ENCODE assay signal across 23 cellular contexts in genomic region chr15:56795400-56795983, GRCh38.
DNase-seq lines count a peak whose midpoint lies in the region; ATAC-seq and TF ChIP-seq lines count a peak whose summit lies in the region.
"Had no signal": no experiment of that assay in that cellular context is flagged by ENCODE, and none has a peak within 500 bp of the region (broad histone marks: within the 10 kb centered on the region; RNA-seq: fewer than 3 reads in every experiment).

No MANE protein-coding gene starts in this region.

- H3K36me3 ChIP-seq in esophagus muscularis mucosa, result no peaks in the 10 kb centered on the region
- no peaks in the 10 kb centered on the region for H3K36me3 ChIP-seq in aorta (ENCODE audit: control insufficient read depth in 1 of 2, insufficient read depth in 2 of 2, low read length in 1 of 2)
- no peaks in the 10 kb centered on the region for H3K36me3 ChIP-seq in breast epithelium

- WGBS in esophagus muscularis mucosa, result 65% methylated on average over 6 of the region's 6 CpGs
- WGBS in aorta, 2 donors, result 12 to 19% methylated on average over 6 of the region's 6 CpGs

- H3K9me3 ChIP-seq in esophagus muscularis mucosa (peaks cover 0 to 15% (median 5%) of the 10 kb centered on the region in 4 donors), aorta (ENCODE audit: control insufficient read depth, low read length) (no peaks in the 10 kb centered on the region), breast epithelium (no peaks in the 10 kb centered on the region)

- H3K4me3 ChIP-seq in esophagus muscularis mucosa (no peak overlapping the region), aorta (ENCODE audit: low read length in 2 of 2) (no peak overlapping the region), breast epithelium (no peak overlapping the region)
- H3K4me3 ChIP-seq: SK-N-MC had no signal

- ATAC-seq in Right ventricle myocardium superior (ENCODE audit: poor library complexity), result peak; percentile 55
- ATAC-seq in left ventricle myocardium superior, result no peak
- peak; percentile 86 for ATAC-seq in sciatic nerve
- peak; percentile 71 for ATAC-seq in aorta (ENCODE audit: low FRiP score)
- no peak for ATAC-seq in HG02870 (IDR thresholded peaks at IDR 0.05; ENCODE audit: unreplicated experiment)
- ATAC-seq: CD8-positive, alpha-beta T cell had no signal

- no peak for TF ChIP-seq EP300 in esophagus muscularis mucosa (IDR thresholded peaks at IDR 0.05)

- in situ Hi-C loops in KBM-7 (cut with MboI; ENCODE audit: low pct_unique_long_range_greater_than_20kb, low sequenced_read_pairs), result no loop called here

- H3K4me1 ChIP-seq in esophagus muscularis mucosa (peaks cover 13 to 23% (median 22%) of the 10 kb centered on the region in 4 donors), aorta (ENCODE audit: control insufficient read depth in 1 of 2, insufficient read depth in 2 of 2, low read length in 2 of 2) (peaks cover 2 to 3% of the 10 kb centered on the region in 2 donors), breast epithelium (no peaks in the 10 kb centered on the region)

- H3K27ac ChIP-seq in esophagus muscularis mucosa (replicated peaks in 1 of 4) (peak overlapping the region in 3 of 4 donors; percentile 30 to 61 (median 35)), aorta (ENCODE audit: low read depth in 1 of 2, low read length in 2 of 2) (no peak overlapping the region), breast epithelium (no peak overlapping the region)
- H3K27ac ChIP-seq: HL-60 had no signal

- DNase-seq in Right ventricle myocardium superior (peak; percentile 44), left ventricle myocardium superior (no peak), esophagus muscularis mucosa (ENCODE audit: extremely low spot score) (no peak), sciatic nerve (ENCODE audit: low spot score) (no peak), aorta (peak in 1 of 2 donors; percentile 55), KBM-7 (no peak), breast epithelium (ENCODE audit: low spot score in 2 of 2) (no peak)
- DNase-seq: 8988T; AML-193; C1 segment of cervical spinal cord; CD8-positive, alpha-beta T cell; DMS153; GOT3; HCEC 1CT; Kasumi-1; NCI-H1694 treated with DMSO at 0.1 percent for 48 hours; NCI-H2081 treated with DMSO at 0.1 percent for 48 hours; NCI-H2171 treated with DMSO at 0.1 percent for 48 hours; NCI-H526; OCI-M1 had no signal

- intact Hi-C loops in Right ventricle myocardium superior (cut with DNase I), result no loop called here
- intact Hi-C loops in left ventricle myocardium superior (cut with micrococcal nuclease), result no loop called here
- intact Hi-C loops in esophagus muscularis mucosa (cut with DNase I), result no loop called here
- intact Hi-C loops in sciatic nerve (cut with DNase I), result no loop called here
- intact Hi-C loops in aorta (cut with DNase I), result loop anchor here in 1 of 2 donors (10.0 kb wide), 1 partner anchor 61 kb away; the partner anchor contains the start of gene ZNF280D
- intact Hi-C loops in breast epithelium (cut with DNase I; ENCODE audit: low total_unique reads), result no loop called here

- no peak for TF ChIP-seq POLR2A in esophagus muscularis mucosa (IDR thresholded peaks at IDR 0.05; ENCODE audit: low read depth)
- TF ChIP-seq POLR2A in breast epithelium (IDR thresholded peaks at IDR 0.05), result no peak

- H3K27me3 ChIP-seq in esophagus muscularis mucosa (no peaks in the 10 kb centered on the region), aorta (ENCODE audit: control insufficient read depth in 1 of 2, insufficient read depth in 2 of 2, low read length in 1 of 2) (no peaks in the 10 kb centered on the region), breast epithelium (no peaks in the 10 kb centered on the region)

- TF ChIP-seq CTCF in esophagus muscularis mucosa (IDR thresholded peaks at IDR 0.05) (no peak), breast epithelium (IDR thresholded peaks at IDR 0.05) (no peak)

Comparison
In these comparisons a context has a peak if more than half of its experiments do, and no peak if none do; other contexts are left out.
1. ATAC-seq: peak in Right ventricle myocardium superior (single experiment), sciatic nerve (single experiment) and aorta (single experiment); none in left ventricle myocardium superior (single experiment) and HG02870 (single experiment).
2. H3K27ac ChIP-seq: peak in esophagus muscularis mucosa (3 of 4); none in aorta (0 of 2) and breast epithelium (0 of 2).